21 cellular contexts compared by ENCODE assay signal in the genomic region with DNA sequence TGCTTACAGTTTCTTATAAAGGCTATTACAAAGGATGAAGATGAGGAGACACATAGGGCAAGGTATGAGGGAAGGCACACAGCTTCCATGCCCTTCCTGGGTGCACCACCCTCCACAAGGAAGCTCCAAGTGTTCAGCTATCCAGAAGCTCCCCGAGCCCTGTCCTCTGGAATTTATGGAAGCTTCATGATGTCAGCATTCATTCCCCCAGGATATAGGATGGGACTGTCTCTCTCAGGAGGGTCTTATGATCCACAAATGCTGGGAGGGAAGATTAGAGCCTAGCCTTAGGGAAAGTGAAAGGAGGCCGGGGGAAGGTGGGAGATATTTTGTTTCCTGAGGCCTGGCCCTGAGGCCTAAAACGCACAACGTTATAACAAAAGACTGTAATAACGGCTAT.
A peak's percentile ranks its signal among the peaks of the same experiment; 100 is the strongest.
DNase-seq lines count a peak whose midpoint lies in the region; ATAC-seq and TF ChIP-seq lines count a peak whose summit lies in the region.
"Had no signal": no experiment of that assay in that cellular context is flagged by ENCODE, and none has a peak within 500 bp of the region (broad histone marks: within the 10 kb centered on the region; RNA-seq: fewer than 3 reads in every experiment).

No MANE protein-coding gene starts in this region.

- H3K79me2 ChIP-seq in osteoblast (ENCODE audit: insufficient read depth, low read length): no peaks in the 10 kb centered on the region

- no peak for TF ChIP-seq CTCF in osteoblast (IDR thresholded peaks at IDR 0.05; ENCODE audit: extremely low read depth, low read depth, low read length)

- no peak overlapping the region for H3K27ac ChIP-seq in osteoblast (ENCODE audit: low read depth, low read length)
- H3K27ac ChIP-seq: 22Rv1, A549, C4-2B had no signal

- H3K27me3 ChIP-seq in osteoblast (ENCODE audit: insufficient read depth, low read length): no peaks in the 10 kb centered on the region

- no peaks in the 10 kb centered on the region for H3K9me3 Mint-ChIP-seq in effector memory CD8-positive, alpha-beta T cell
- H3K9me3 Mint-ChIP-seq: CD4-positive, alpha-beta T cell; IgD-negative memory B cell had no signal

- H3K36me3 ChIP-seq in osteoblast (ENCODE audit: insufficient read depth, low read length): no peaks in the 10 kb centered on the region

- no peaks in the 10 kb centered on the region for H3K4me1 ChIP-seq in osteoblast (ENCODE audit: insufficient read depth, low read length)
- H3K4me1 ChIP-seq: A549, Caco-2 had no signal

- H3K36me3 Mint-ChIP-seq in effector memory CD8-positive, alpha-beta T cell (ENCODE audit: insufficient read depth): no peaks in the 10 kb centered on the region

- peaks cover 0 to 10% of the 10 kb centered on the region in 2 donors for H3K27me3 Mint-ChIP-seq in effector memory CD8-positive, alpha-beta T cell
- H3K27me3 Mint-ChIP-seq: CD4-positive, alpha-beta T cell; IgD-negative memory B cell had no signal

- no peak overlapping the region for H3K4me3 ChIP-seq in osteoblast (ENCODE audit: insufficient read depth, low read length)
- H3K4me3 ChIP-seq: A549 had no signal

- ATAC-seq in Right ventricle myocardium inferior (peak; percentile 30), HG02970 (IDR thresholded peaks at IDR 0.05; ENCODE audit: low FRiP score, unreplicated experiment) (no peak), HG03025 (IDR thresholded peaks at IDR 0.05; ENCODE audit: low FRiP score, unreplicated experiment) (no peak)
- ATAC-seq in effector memory CD8-positive, alpha-beta T cell (replicated peaks): no peak
- ATAC-seq: A549, HepG2 had no signal

- no peaks in the 10 kb centered on the region for H4K20me1 ChIP-seq in osteoblast (ENCODE audit: insufficient read depth, low read length)

- no peaks in the 10 kb centered on the region for H3K9me3 ChIP-seq in osteoblast (ENCODE audit: low read depth, low read length)
- H3K9me3 ChIP-seq: A549, Caco-2 had no signal

- H3K4me2 ChIP-seq in osteoblast (ENCODE audit: insufficient read depth, low read length): no peak overlapping the region
- H3K4me2 ChIP-seq: A549 had no signal

- H2AFZ ChIP-seq in osteoblast (ENCODE audit: low read length): peak overlapping the region; percentile 5

- peaks cover 0 to 2% of the 10 kb centered on the region in 2 donors for H3K4me1 Mint-ChIP-seq in effector memory CD8-positive, alpha-beta T cell (ENCODE audit: low read depth in 2 of 2)
- H3K4me1 Mint-ChIP-seq: IgD-negative memory B cell had no signal

- no peak overlapping the region for H3K27ac Mint-ChIP-seq in effector memory CD8-positive, alpha-beta T cell
- H3K27ac Mint-ChIP-seq: CD4-positive, alpha-beta T cell; IgD-negative memory B cell had no signal

- H3K4me3 Mint-ChIP-seq in effector memory CD8-positive, alpha-beta T cell: no peak overlapping the region
- H3K4me3 Mint-ChIP-seq: CD4-positive, alpha-beta T cell; IgD-negative memory B cell had no signal

- DNase-seq in Right ventricle myocardium inferior (ENCODE audit: missing footprints) (no peak), cardiac septum (ENCODE audit: low spot score) (no peak), fibroblast of peridontal ligament (ENCODE audit: extremely low read depth) (peak; percentile 9), osteoblast (ENCODE audit: insufficient read length, low spot score, missing footprints) (no peak)
- DNase-seq in effector memory CD8-positive, alpha-beta T cell: no peak
- DNase-seq: AML-193; Caco-2; CD4-positive, alpha-beta T cell; DMS153; DMS79; GF-D8; GOT3; H7; KBM-7 had no signal

- intact Hi-C loops in Right ventricle myocardium inferior (cut with DNase I) (no loop called here), cardiac septum (cut with DNase I) (no loop called here)
